ENCODE assay signal across 1 cellular context in the genomic region with DNA sequence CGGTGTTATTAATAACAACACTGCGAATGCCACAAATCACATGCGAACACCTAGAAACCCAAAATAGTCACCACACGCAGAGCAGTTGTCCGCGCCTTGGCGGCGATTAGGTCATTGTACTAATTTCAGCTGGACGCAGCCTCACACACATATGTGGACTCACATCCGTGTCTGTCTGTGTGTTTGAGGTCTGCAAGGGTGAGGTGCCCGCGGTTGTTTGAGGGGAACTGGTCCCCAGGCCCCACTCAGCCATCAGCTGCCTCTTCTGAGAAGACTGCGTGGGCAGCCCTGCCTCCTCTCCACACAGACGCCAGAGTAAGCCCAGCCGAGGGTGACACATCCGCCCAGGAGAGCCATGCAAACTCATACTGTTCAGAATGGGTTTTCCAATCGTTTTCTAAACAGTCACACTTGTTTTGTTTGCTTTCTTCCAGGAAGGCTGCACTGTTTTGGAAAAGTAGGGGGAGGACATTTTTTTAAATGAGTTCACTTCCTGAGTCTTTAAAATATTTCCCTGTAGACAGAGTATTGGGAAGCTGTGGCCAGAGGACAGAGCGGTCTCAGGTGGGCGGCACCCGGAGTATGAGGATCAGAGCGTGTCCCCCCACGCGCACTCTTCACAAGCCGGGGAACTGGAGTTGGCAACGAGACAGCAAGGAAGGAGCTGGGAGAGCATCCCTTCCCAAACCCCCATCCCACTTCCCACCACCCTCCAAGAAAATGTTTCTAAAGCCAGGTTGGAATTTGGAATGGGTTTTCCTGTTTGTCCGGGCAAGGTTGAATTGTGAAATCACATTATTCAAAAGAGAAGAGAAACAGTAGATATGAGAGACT.
TF ChIP-seq lines count a peak whose summit lies in the region.

No MANE protein-coding gene starts in this region.

TF ChIP-seq in H1, 55 proteins besides CTCF, POLR2A, EP300 and RAD21 (continued from another document):
- TF ChIP-seq, protein P1, sequence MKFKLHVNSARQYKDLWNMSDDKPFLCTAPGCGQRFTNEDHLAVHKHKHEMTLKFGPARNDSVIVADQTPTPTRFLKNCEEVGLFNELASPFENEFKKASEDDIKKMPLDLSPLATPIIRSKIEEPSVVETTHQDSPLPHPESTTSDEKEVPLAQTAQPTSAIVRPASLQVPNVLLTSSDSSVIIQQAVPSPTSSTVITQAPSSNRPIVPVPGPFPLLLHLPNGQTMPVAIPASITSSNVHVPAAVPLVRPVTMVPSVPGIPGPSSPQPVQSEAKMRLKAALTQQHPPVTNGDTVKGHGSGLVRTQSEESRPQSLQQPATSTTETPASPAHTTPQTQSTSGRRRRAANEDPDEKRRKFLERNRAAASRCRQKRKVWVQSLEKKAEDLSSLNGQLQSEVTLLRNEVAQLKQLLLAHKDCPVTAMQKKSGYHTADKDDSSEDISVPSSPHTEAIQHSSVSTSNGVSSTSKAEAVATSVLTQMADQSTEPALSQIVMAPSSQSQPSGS (IDR thresholded peaks at IDR 0.05; ENCODE audit: low read length), result no peak
- TF ChIP-seq CHD2 (IDR thresholded peaks at IDR 0.05; ENCODE audit: low read length) (no peak), SAP30 (IDR thresholded peaks at IDR 0.05; ENCODE audit: insufficient read depth, insufficient replicate concordance, low read length) (no peak)
TF ChIP-seq in H1: peak in this region for 0.
